In the genomic region with DNA sequence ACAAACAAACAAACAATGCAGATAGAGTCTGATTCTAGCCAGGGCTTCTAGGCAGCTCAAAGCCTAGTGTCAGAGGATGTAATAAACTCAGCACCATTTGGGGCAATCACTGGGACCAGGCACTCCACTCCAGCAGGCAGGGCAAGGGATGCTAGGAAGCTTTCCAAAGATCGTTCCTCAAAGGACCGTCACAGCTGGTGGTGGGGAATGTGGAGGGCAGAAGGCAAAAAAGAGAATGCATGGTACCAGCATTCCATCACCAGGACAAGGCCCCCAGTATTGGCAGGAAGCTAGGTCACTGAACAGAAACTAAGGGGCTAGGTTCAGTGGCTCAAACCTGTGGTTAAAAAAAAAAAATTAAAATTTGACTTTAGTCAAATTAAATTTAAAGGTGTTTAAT, we compare ENCODE assay signal across 23 cellular contexts.
"Had no signal": no experiment of that assay in that cellular context is flagged by ENCODE, and none has a peak within 500 bp of the region (broad histone marks: within the 10 kb centered on the region; RNA-seq: fewer than 3 reads in every experiment).

No MANE protein-coding gene starts in this region.

- H3K9me3 ChIP-seq: adrenal gland, breast epithelium, left lung, stomach, suprapubic skin, transverse colon had no signal

- H3K79me2 ChIP-seq: parathyroid adenoma had no signal

- H3K27ac ChIP-seq: adrenal gland, breast epithelium, parathyroid adenoma, stomach, suprapubic skin, transverse colon had no signal

- H3K27ac Mint-ChIP-seq: activated CD4-positive, alpha-beta memory T cell treated with anti-CD3 and anti-CD28 coated beads for 36 hours; activated naive CD8-positive, alpha-beta T cell; activated T-helper 2 cell treated with anti-CD3 and anti-CD28 coated beads, Interferon-gamma antibody, Interleukin-2, Interleukin-4, amounts not matched to agents 10 μg/mL and 5 μg/mL and 100 μg/mL, durations not matched to agents 14 hours and 24 hours and 36 hours; nephron; T-helper 17 cell had no signal

- H3K9ac ChIP-seq: parathyroid adenoma had no signal

- DNase-seq: activated CD4-positive, alpha-beta memory T cell treated with anti-CD3 and anti-CD28 coated beads for 36 hours; activated CD4-positive, alpha-beta T cell treated with anti-CD3 and anti-CD28 coated beads for 48 hours; activated naive CD4-positive, alpha-beta T cell; activated T-cell treated with anti-CD3 and anti-CD28 coated beads, Interleukin-2, amount 50 U/mL, for 1 hour; adrenal gland; effector memory CD4-positive, alpha-beta T cell; foreskin melanocyte; left lung; midbrain; right cardiac atrium; stimulated activated CD4-positive, alpha-beta T cell treated with anti-CD3 and anti-CD28 coated beads, Interleukin-4, amount 100 ng/mL, for 24 hours; stomach; SW 1271; T-helper 17 cell; transverse colon had no signal

- H3K27me3 Mint-ChIP-seq: activated CD4-positive, alpha-beta memory T cell treated with anti-CD3 and anti-CD28 coated beads for 36 hours; activated naive CD8-positive, alpha-beta T cell; central memory CD8-positive, alpha-beta T cell; T-helper 17 cell had no signal

- H3K4me3 ChIP-seq: adrenal gland, breast epithelium, left lung, stomach, suprapubic skin, transverse colon had no signal

- H2AFZ ChIP-seq: parathyroid adenoma had no signal

- H3K4me1 ChIP-seq: adrenal gland, breast epithelium, parathyroid adenoma had no signal

- H3K36me3 Mint-ChIP-seq: activated CD4-positive, alpha-beta memory T cell treated with anti-CD3 and anti-CD28 coated beads for 36 hours; activated naive CD8-positive, alpha-beta T cell had no signal

- H3K9me3 Mint-ChIP-seq: activated CD4-positive, alpha-beta memory T cell treated with anti-CD3 and anti-CD28 coated beads for 36 hours; activated T-helper 2 cell treated with anti-CD3 and anti-CD28 coated beads, Interferon-gamma antibody, Interleukin-2, Interleukin-4, amounts not matched to agents 10 μg/mL and 5 μg/mL and 100 μg/mL, durations not matched to agents 14 hours and 24 hours and 36 hours; central memory CD8-positive, alpha-beta T cell; nephron had no signal

- H3K27me3 ChIP-seq: adrenal gland, breast epithelium, left lung, stomach, suprapubic skin, transverse colon had no signal

- H3K4me3 Mint-ChIP-seq: activated CD4-positive, alpha-beta memory T cell treated with anti-CD3 and anti-CD28 coated beads for 36 hours; activated naive CD8-positive, alpha-beta T cell; central memory CD8-positive, alpha-beta T cell; nephron; T-helper 17 cell had no signal

- H3K36me3 ChIP-seq: adrenal gland, breast epithelium, left lung, stomach, suprapubic skin, transverse colon had no signal

- ATAC-seq: esophagus mucosa, left lung, T-helper 17 cell had no signal
